In the genomic region with DNA sequence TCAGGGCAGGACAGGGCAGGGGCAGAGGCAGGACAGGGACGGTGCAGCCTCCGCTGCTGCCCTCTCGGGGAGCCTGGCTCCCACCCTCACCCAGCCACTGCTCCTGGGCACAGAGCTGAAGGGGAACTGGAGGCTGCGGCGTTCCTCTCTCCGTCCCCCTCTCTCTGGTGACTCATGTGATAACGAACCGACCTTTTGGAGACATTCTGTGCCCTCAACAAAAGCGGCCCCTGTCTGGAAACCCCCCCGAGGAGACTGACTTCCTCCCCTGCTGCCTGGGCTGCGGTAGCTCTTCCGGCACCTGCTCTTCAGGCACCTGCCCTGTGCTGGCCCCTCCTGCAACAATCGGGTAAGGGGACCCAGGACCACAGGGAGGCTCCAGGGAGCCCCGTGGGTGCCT, we compare ENCODE assay signal across 8 cellular contexts.
DNase-seq lines count a peak whose midpoint lies in the region; ATAC-seq and TF ChIP-seq lines count a peak whose summit lies in the region.
"Not testable (repeated sequence)": the region's sequence is repeated elsewhere in the genome, so short reads cannot be mapped to it uniquely, and the experiment has no call there.

No MANE protein-coding gene starts in this region.

- 88% methylated on average over 5 of the region's 14 CpGs for WGBS in hepatocyte (ENCODE audit: low lambda C conversion rate, missing lambda C conversion rate)

- H3K79me2 ChIP-seq in GM23338 (replicated peaks; ENCODE audit: insufficient read depth); MM.1S (ENCODE audit: low read length); hepatocyte: not testable (repeated sequence)

- H3K36me3 ChIP-seq in GM23338 (ENCODE audit: insufficient read depth); MM.1S (replicated peaks; ENCODE audit: insufficient read depth, low read length); hepatocyte (replicated peaks; ENCODE audit: insufficient read depth, low read depth): not testable (repeated sequence)

- H3K4me3 ChIP-seq in GM23338, hepatocyte: not testable (repeated sequence)
- peak overlapping the region; percentile 22; the same call in 1 of the 2 replicates for H3K4me3 ChIP-seq in MM.1S (ENCODE audit: low read length)

- not testable (repeated sequence) for H3K27ac Mint-ChIP-seq in GM23338
- peak overlapping the region; percentile 68 for H3K27ac Mint-ChIP-seq in activated CD4-positive, alpha-beta memory T cell treated with anti-CD3 and anti-CD28 coated beads, Interleukin-2, amount 10 ng/mL, durations not matched to agents 7 days and 5 days
- H3K27ac Mint-ChIP-seq in stimulated activated naive B cell treated with anti-CD40 and anti-IgM and Interleukin-4, amounts not matched to agents 10 μg/mL and 1 μg/mL and 100 μg/mL, for 72 hours: peak overlapping the region; percentile 92

- not testable (repeated sequence) for H3K27ac ChIP-seq in GM23338 (ENCODE audit: low read depth); hepatocyte
- peak overlapping the region; percentile 43; the same call in 1 of the 2 replicates for H3K27ac ChIP-seq in MM.1S (ENCODE audit: low read length)

- H3K4me3 Mint-ChIP-seq in GM23338: not testable (repeated sequence)
- H3K4me3 Mint-ChIP-seq in activated CD4-positive, alpha-beta memory T cell treated with anti-CD3 and anti-CD28 coated beads, Interleukin-2, amount 10 ng/mL, durations not matched to agents 7 days and 5 days: peak overlapping the region; percentile 58
- peak overlapping the region; percentile 71 to 78 for H3K4me3 Mint-ChIP-seq in stimulated activated naive B cell treated with anti-CD40 and anti-IgM and Interleukin-4, amounts not matched to agents 10 μg/mL and 1 μg/mL and 100 μg/mL, for 72 hours

- H3K9ac ChIP-seq in MM.1S (ENCODE audit: low read length): peak overlapping the region; percentile 42; the same call in 1 of the 2 replicates

- H3K9me3 ChIP-seq in MM.1S (replicated peaks; ENCODE audit: insufficient read depth, low read length); hepatocyte (ENCODE audit: low read depth): not testable (repeated sequence)

- not testable (repeated sequence) for TF ChIP-seq CTCF in GM23338 (conservative IDR thresholded peaks at IDR 0.05; ENCODE audit: low read depth in 2 of 2); MM.1S (IDR thresholded peaks at IDR 0.05; ENCODE audit: low read length); hepatocyte (IDR thresholded peaks at IDR 0.05; ENCODE audit: poor library complexity)

- not testable (repeated sequence) for H3K4me2 ChIP-seq in GM23338, hepatocyte
- peak overlapping the region; percentile 43; the same call in 1 of the 2 replicates for H3K4me2 ChIP-seq in MM.1S (ENCODE audit: low read depth, low read length)

- H3K27me3 Mint-ChIP-seq in GM23338 (ENCODE audit: insufficient read depth, low read depth, poor library complexity); activated CD4-positive, alpha-beta memory T cell treated with anti-CD3 and anti-CD28 coated beads, Interleukin-2, amount 10 ng/mL, durations not matched to agents 7 days and 5 days; stimulated activated naive B cell treated with anti-CD40 and anti-IgM and Interleukin-4, amounts not matched to agents 10 μg/mL and 1 μg/mL and 100 μg/mL, for 72 hours: not testable (repeated sequence)

- not testable (repeated sequence) for H3K27me3 ChIP-seq in GM23338 (ENCODE audit: insufficient read depth); MM.1S (replicated peaks; ENCODE audit: insufficient read depth, low read length); hepatocyte

- H3K4me1 Mint-ChIP-seq in GM23338; activated CD4-positive, alpha-beta memory T cell treated with anti-CD3 and anti-CD28 coated beads, Interleukin-2, amount 10 ng/mL, durations not matched to agents 7 days and 5 days: not testable (repeated sequence)
- peaks cover 3 to 12% of the 10 kb centered on the region in 2 donors for H3K4me1 Mint-ChIP-seq in stimulated activated naive B cell treated with anti-CD40 and anti-IgM and Interleukin-4, amounts not matched to agents 10 μg/mL and 1 μg/mL and 100 μg/mL, for 72 hours

- H2AFZ ChIP-seq in GM23338; MM.1S (ENCODE audit: low read length); hepatocyte: not testable (repeated sequence)

- H4K20me1 ChIP-seq in GM23338 (replicated peaks; ENCODE audit: insufficient read depth); MM.1S (ENCODE audit: insufficient read depth, low read length); hepatocyte (ENCODE audit: insufficient read depth, poor library complexity, severe bottlenecking): not testable (repeated sequence)

- H3K4me1 ChIP-seq in GM23338 (ENCODE audit: insufficient read depth); MM.1S (ENCODE audit: low read length); hepatocyte (ENCODE audit: insufficient read depth): not testable (repeated sequence)

- DNase-seq in Daoy (ENCODE audit: low read depth) (peak; percentile 41), MM.1S (peak; percentile 84), hepatocyte (ENCODE audit: low spot score) (peak; percentile 2)
- not testable (repeated sequence) for DNase-seq in GM23338 (ENCODE audit: low spot score)
- peak; percentile 77 for DNase-seq in activated CD4-positive, alpha-beta memory T cell treated with anti-CD3 and anti-CD28 coated beads, Interleukin-2, amount 10 ng/mL, durations not matched to agents 7 days and 5 days
- DNase-seq in activated naive CD8-positive, alpha-beta T cell treated with anti-CD3 and anti-CD28 coated beads, Interleukin-2, amount 50 U/mL, for 16 hours (ENCODE audit: low read depth, low spot score): peak; percentile 46
- peak; percentile 54 to 62 for DNase-seq in stimulated activated CD4-positive, alpha-beta T cell treated with anti-CD3 and anti-CD28 coated beads, Interleukin-12 subunit alpha, Interleukin-12 subunit beta, amount 100 ng/mL, for 24 hours (ENCODE audit: low read depth in 2 of 2)
- peak; percentile 79 for DNase-seq in stimulated activated naive B cell treated with anti-CD40 and anti-IgM and Interleukin-4, amounts not matched to agents 10 μg/mL and 1 μg/mL and 100 μg/mL, for 72 hours

- POLR2A ChIA-PET in activated CD4-positive, alpha-beta memory T cell treated with anti-CD3 and anti-CD28 coated beads, Interleukin-2, amount 10 ng/mL, durations not matched to agents 7 days and 5 days (lab: Charles Lee): not testable (repeated sequence)

- not testable (repeated sequence) for H3K9me3 Mint-ChIP-seq in GM23338; activated CD4-positive, alpha-beta memory T cell treated with anti-CD3 and anti-CD28 coated beads, Interleukin-2, amount 10 ng/mL, durations not matched to agents 7 days and 5 days; stimulated activated naive B cell treated with anti-CD40 and anti-IgM and Interleukin-4, amounts not matched to agents 10 μg/mL and 1 μg/mL and 100 μg/mL, for 72 hours

- not testable (repeated sequence) for H3K36me3 Mint-ChIP-seq in GM23338 (ENCODE audit: low read depth); activated CD4-positive, alpha-beta memory T cell treated with anti-CD3 and anti-CD28 coated beads, Interleukin-2, amount 10 ng/mL, durations not matched to agents 7 days and 5 days (ENCODE audit: low read depth); stimulated activated naive B cell treated with anti-CD40 and anti-IgM and Interleukin-4, amounts not matched to agents 10 μg/mL and 1 μg/mL and 100 μg/mL, for 72 hours

- H3F3A ChIP-seq in GM23338 (replicated peaks; ENCODE audit: low read depth); MM.1S (ENCODE audit: insufficient read depth, low read length): not testable (repeated sequence)

- ATAC-seq in GM23338: peak; percentile 33; the same call in 2 of the 3 replicates
- peak; percentile 80 to 84 for ATAC-seq in stimulated activated naive B cell treated with anti-CD40 and anti-IgM and Interleukin-4, amounts not matched to agents 10 μg/mL and 1 μg/mL and 100 μg/mL, for 72 hours (replicated peaks)

- CTCF ChIA-PET in activated CD4-positive, alpha-beta memory T cell treated with anti-CD3 and anti-CD28 coated beads, Interleukin-2, amount 10 ng/mL, durations not matched to agents 7 days and 5 days (lab: Charles Lee): not testable (repeated sequence)

- H3K9me2 ChIP-seq in GM23338 (ENCODE audit: insufficient read depth); MM.1S (replicated peaks; ENCODE audit: insufficient read depth, low read length); hepatocyte (replicated peaks; ENCODE audit: insufficient read depth): not testable (repeated sequence)
